In the genomic region with DNA sequence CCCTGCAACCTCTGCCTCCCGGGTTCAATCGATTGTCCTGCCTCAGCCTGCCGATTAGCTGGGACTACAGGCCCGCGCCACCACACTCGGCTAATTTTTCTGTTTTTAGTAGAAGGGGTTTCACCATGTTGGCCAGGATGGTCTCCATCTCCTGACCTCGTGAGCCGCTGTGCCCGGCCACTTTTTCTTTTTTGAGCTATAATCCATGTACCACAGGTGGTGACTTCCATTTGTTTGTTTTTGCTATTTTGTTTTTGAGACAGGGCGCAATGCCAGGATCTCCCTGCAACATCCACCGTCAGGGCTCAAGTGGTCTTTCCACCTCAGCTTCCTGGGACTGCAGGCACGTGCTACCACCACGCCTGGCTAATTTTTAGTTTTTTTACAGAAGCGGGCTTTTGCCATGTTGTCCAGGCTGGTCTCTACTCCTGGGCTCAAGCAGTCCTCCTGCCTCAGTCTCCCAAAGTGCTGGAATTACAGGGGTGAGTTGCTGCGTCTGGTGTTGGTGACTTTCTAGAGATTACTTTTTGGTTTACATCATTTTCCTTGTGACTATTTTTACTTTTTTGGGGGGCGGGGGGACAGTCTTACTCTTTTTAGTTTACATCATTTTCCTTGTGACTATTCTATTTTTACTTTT, we compare ENCODE assay signal across 1 cellular context.
TF ChIP-seq lines count a peak whose summit lies in the region.

No MANE protein-coding gene starts in this region.

TF ChIP-seq in HepG2, 621 proteins besides CTCF, POLR2A, EP300 and RAD21 (continues in another document):
- no peak for TF ChIP-seq CEBPB (IDR thresholded peaks at IDR 0.05; ENCODE audit: borderline replicate concordance, low read depth, low read length)
- TF ChIP-seq, protein P1, sequence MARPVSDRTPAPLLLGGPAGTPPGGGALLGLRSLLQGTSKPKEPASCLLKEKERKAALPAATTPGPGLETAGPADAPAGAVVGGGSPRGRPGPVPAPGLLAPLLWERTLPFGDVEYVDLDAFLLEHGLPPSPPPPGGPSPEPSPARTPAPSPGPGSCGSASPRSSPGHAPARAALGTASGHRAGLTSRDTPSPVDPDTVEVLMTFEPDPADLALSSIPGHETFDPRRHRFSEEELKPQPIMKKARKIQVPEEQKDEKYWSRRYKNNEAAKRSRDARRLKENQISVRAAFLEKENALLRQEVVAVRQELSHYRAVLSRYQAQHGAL (CRISPR knock-in tag; IDR thresholded peaks at IDR 0.05; ENCODE audit: not compliant biosample characterization): no peak
- TF ChIP-seq, protein P2, sequence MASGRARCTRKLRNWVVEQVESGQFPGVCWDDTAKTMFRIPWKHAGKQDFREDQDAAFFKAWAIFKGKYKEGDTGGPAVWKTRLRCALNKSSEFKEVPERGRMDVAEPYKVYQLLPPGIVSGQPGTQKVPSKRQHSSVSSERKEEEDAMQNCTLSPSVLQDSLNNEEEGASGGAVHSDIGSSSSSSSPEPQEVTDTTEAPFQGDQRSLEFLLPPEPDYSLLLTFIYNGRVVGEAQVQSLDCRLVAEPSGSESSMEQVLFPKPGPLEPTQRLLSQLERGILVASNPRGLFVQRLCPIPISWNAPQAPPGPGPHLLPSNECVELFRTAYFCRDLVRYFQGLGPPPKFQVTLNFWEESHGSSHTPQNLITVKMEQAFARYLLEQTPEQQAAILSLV (CRISPR knock-in tag; IDR thresholded peaks at IDR 0.05; ENCODE audit: borderline replicate concordance): peak; percentile 73; the same call in 1 of the 2 replicates
- no peak for TF ChIP-seq MTF1 (CRISPR knock-in tag; IDR thresholded peaks at IDR 0.05)
- TF ChIP-seq ZMYM2 (CRISPR knock-in tag; IDR thresholded peaks at IDR 0.05): no peak
- 0 out of 2 replicates have a peak, but pooled peaks have one; percentile 4 for TF ChIP-seq NCOR1 (IDR thresholded peaks at IDR 0.05; ENCODE audit: borderline replicate concordance, low read length)
- TF ChIP-seq ARNT (IDR thresholded peaks at IDR 0.05): no peak
- no peak for TF ChIP-seq ZNF552 (CRISPR knock-in tag; IDR thresholded peaks at IDR 0.05; ENCODE audit: borderline replicate concordance)
- peak; percentile 66; the same call in 1 of the 2 replicates for TF ChIP-seq TGIF2 (CRISPR knock-in tag; IDR thresholded peaks at IDR 0.05)
- no peak for TF ChIP-seq FOXJ3 (CRISPR knock-in tag; IDR thresholded peaks at IDR 0.05; ENCODE audit: borderline replicate concordance)
- TF ChIP-seq, protein P3, sequence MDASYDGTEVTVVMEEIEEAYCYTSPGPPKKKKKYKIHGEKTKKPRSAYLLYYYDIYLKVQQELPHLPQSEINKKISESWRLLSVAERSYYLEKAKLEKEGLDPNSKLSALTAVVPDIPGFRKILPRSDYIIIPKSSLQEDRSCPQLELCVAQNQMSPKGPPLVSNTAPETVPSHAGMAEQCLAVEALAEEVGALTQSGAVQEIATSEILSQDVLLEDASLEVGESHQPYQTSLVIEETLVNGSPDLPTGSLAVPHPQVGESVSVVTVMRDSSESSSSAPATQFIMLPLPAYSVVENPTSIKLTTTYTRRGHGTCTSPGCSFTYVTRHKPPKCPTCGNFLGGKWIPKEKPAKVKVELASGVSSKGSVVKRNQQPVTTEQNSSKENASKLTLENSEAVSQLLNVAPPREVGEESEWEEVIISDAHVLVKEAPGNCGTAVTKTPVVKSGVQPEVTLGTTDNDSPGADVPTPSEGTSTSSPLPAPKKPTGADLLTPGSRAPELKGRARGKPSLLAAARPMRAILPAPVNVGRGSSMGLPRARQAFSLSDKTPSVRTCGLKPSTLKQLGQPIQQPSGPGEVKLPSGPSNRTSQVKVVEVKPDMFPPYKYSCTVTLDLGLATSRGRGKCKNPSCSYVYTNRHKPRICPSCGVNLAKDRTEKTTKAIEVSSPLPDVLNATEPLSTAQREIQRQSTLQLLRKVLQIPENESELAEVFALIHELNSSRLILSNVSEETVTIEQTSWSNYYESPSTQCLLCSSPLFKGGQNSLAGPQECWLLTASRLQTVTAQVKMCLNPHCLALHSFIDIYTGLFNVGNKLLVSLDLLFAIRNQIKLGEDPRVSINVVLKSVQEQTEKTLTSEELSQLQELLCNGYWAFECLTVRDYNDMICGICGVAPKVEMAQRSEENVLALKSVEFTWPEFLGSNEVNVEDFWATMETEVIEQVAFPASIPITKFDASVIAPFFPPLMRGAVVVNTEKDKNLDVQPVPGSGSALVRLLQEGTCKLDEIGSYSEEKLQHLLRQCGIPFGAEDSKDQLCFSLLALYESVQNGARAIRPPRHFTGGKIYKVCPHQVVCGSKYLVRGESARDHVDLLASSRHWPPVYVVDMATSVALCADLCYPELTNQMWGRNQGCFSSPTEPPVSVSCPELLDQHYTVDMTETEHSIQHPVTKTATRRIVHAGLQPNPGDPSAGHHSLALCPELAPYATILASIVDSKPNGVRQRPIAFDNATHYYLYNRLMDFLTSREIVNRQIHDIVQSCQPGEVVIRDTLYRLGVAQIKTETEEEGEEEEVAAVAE (CRISPR knock-in tag; IDR thresholded peaks at IDR 0.05; ENCODE audit: borderline replicate concordance): no peak
- TF ChIP-seq ZSCAN30 (CRISPR knock-in tag; IDR thresholded peaks at IDR 0.05): no peak
- no peak for TF ChIP-seq HOXA7 (CRISPR knock-in tag; IDR thresholded peaks at IDR 0.05)
- no peak for TF ChIP-seq SMARCC2 (IDR thresholded peaks at IDR 0.05)
- TF ChIP-seq, protein P4, sequence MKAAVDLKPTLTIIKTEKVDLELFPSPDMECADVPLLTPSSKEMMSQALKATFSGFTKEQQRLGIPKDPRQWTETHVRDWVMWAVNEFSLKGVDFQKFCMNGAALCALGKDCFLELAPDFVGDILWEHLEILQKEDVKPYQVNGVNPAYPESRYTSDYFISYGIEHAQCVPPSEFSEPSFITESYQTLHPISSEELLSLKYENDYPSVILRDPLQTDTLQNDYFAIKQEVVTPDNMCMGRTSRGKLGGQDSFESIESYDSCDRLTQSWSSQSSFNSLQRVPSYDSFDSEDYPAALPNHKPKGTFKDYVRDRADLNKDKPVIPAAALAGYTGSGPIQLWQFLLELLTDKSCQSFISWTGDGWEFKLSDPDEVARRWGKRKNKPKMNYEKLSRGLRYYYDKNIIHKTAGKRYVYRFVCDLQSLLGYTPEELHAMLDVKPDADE (CRISPR knock-in tag; IDR thresholded peaks at IDR 0.05): no peak
- TF ChIP-seq TAF15 (IDR thresholded peaks at IDR 0.05; ENCODE audit: low read depth, low read length, poor library complexity, severe bottlenecking): no peak
- no peak for TF ChIP-seq ZNF326 (CRISPR knock-in tag; IDR thresholded peaks at IDR 0.05; ENCODE audit: borderline replicate concordance)
- peak; percentile 17; the same call in 1 of the 2 replicates for TF ChIP-seq ZNF598 (CRISPR knock-in tag; IDR thresholded peaks at IDR 0.05; ENCODE audit: borderline replicate concordance)
- no peak for TF ChIP-seq NFE2 (CRISPR knock-in tag; IDR thresholded peaks at IDR 0.05)
- TF ChIP-seq, protein P5, sequence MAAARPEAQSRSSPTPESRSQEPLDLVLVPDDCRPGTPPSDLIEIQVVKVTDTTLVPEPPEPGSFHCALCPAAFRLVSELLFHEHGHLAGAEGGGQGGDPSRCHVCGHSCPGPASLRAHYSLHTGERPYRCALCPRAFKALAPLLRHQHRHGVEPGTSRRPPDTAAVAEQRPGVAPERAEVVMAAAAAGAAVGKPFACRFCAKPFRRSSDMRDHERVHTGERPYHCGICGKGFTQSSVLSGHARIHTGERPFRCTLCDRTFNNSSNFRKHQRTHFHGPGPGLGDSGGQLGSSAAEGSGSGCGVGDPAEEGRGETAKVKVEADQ (CRISPR knock-in tag; IDR thresholded peaks at IDR 0.05; ENCODE audit: borderline replicate concordance): no peak
- no peak for TF ChIP-seq ZNF569 (CRISPR knock-in tag; IDR thresholded peaks at IDR 0.05; ENCODE audit: borderline replicate concordance)
- no peak for TF ChIP-seq ZFAT (CRISPR knock-in tag; conservative IDR thresholded peaks at IDR 0.05)
- no peak for TF ChIP-seq ZNF773 (CRISPR knock-in tag; IDR thresholded peaks at IDR 0.05; ENCODE audit: borderline replicate concordance)
- peak; percentile 55 for TF ChIP-seq AGO2 (optimal IDR thresholded peaks at IDR 0.05; ENCODE audit: low read depth, low read length)
- TF ChIP-seq ZSCAN9 (CRISPR knock-in tag; IDR thresholded peaks at IDR 0.05; ENCODE audit: borderline replicate concordance): no peak
- TF ChIP-seq, protein P6, sequence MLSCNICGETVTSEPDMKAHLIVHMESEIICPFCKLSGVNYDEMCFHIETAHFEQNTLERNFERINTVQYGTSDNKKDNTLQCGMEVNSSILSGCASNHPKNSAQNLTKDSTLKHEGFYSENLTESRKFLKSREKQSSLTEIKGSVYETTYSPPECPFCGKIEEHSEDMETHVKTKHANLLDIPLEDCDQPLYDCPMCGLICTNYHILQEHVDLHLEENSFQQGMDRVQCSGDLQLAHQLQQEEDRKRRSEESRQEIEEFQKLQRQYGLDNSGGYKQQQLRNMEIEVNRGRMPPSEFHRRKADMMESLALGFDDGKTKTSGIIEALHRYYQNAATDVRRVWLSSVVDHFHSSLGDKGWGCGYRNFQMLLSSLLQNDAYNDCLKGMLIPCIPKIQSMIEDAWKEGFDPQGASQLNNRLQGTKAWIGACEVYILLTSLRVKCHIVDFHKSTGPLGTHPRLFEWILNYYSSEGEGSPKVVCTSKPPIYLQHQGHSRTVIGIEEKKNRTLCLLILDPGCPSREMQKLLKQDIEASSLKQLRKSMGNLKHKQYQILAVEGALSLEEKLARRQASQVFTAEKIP (CRISPR knock-in tag; IDR thresholded peaks at IDR 0.05; ENCODE audit: borderline replicate concordance): no peak
- TF ChIP-seq ZNF644 (CRISPR knock-in tag; IDR thresholded peaks at IDR 0.05; ENCODE audit: low read depth): no peak
- TF ChIP-seq, protein P7, sequence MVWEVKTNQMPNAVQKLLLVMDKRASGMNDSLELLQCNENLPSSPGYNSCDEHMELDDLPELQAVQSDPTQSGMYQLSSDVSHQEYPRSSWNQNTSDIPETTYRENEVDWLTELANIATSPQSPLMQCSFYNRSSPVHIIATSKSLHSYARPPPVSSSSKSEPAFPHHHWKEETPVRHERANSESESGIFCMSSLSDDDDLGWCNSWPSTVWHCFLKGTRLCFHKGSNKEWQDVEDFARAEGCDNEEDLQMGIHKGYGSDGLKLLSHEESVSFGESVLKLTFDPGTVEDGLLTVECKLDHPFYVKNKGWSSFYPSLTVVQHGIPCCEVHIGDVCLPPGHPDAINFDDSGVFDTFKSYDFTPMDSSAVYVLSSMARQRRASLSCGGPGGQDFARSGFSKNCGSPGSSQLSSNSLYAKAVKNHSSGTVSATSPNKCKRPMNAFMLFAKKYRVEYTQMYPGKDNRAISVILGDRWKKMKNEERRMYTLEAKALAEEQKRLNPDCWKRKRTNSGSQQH (CRISPR knock-in tag; IDR thresholded peaks at IDR 0.05; ENCODE audit: low read depth): peak; percentile 37; the same call in 1 of the 2 replicates
- TF ChIP-seq, protein P8, sequence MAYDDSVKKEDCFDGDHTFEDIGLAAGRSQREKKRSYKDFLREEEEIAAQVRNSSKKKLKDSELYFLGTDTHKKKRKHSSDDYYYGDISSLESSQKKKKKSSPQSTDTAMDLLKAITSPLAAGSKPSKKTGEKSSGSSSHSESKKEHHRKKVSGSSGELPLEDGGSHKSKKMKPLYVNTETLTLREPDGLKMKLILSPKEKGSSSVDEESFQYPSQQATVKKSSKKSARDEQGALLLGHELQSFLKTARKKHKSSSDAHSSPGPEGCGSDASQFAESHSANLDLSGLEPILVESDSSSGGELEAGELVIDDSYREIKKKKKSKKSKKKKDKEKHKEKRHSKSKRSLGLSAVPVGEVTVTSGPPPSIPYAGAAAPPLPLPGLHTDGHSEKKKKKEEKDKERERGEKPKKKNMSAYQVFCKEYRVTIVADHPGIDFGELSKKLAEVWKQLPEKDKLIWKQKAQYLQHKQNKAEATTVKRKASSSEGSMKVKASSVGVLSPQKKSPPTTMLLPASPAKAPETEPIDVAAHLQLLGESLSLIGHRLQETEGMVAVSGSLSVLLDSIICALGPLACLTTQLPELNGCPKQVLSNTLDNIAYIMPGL (CRISPR knock-in tag; IDR thresholded peaks at IDR 0.05; ENCODE audit: borderline replicate concordance in 1 of 2, low read depth in 1 of 2): 0 out of 4 replicates have a peak, but pooled peaks of 1 of the 2 experiments have one; percentile 35
- peak; percentile 53; the same call in 1 of the 2 replicates for TF ChIP-seq SAP130 (CRISPR knock-in tag; IDR thresholded peaks at IDR 0.05; ENCODE audit: low read depth)
- TF ChIP-seq EED (CRISPR knock-in tag; IDR thresholded peaks at IDR 0.05): no peak
- TF ChIP-seq, protein P9, sequence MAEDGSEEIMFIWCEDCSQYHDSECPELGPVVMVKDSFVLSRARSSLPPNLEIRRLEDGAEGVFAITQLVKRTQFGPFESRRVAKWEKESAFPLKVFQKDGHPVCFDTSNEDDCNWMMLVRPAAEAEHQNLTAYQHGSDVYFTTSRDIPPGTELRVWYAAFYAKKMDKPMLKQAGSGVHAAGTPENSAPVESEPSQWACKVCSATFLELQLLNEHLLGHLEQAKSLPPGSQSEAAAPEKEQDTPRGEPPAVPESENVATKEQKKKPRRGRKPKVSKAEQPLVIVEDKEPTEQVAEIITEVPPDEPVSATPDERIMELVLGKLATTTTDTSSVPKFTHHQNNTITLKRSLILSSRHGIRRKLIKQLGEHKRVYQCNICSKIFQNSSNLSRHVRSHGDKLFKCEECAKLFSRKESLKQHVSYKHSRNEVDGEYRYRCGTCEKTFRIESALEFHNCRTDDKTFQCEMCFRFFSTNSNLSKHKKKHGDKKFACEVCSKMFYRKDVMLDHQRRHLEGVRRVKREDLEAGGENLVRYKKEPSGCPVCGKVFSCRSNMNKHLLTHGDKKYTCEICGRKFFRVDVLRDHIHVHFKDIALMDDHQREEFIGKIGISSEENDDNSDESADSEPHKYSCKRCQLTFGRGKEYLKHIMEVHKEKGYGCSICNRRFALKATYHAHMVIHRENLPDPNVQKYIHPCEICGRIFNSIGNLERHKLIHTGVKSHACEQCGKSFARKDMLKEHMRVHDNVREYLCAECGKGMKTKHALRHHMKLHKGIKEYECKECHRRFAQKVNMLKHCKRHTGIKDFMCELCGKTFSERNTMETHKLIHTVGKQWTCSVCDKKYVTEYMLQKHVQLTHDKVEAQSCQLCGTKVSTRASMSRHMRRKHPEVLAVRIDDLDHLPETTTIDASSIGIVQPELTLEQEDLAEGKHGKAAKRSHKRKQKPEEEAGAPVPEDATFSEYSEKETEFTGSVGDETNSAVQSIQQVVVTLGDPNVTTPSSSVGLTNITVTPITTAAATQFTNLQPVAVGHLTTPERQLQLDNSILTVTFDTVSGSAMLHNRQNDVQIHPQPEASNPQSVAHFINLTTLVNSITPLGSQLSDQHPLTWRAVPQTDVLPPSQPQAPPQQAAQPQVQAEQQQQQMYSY (CRISPR knock-in tag; IDR thresholded peaks at IDR 0.05): 0 out of 2 replicates have a peak, but pooled peaks have one; percentile 28
- TF ChIP-seq ZNF230 (CRISPR knock-in tag; IDR thresholded peaks at IDR 0.05): no peak
- no peak for TF ChIP-seq CBX2 (IDR thresholded peaks at IDR 0.05; ENCODE audit: low read depth, low read length)
- TF ChIP-seq CBX2 (CRISPR knock-in tag; IDR thresholded peaks at IDR 0.05; ENCODE audit: low read depth): no peak
- TF ChIP-seq, protein P10, sequence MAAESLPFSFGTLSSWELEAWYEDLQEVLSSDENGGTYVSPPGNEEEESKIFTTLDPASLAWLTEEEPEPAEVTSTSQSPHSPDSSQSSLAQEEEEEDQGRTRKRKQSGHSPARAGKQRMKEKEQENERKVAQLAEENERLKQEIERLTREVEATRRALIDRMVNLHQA (CRISPR knock-in tag; IDR thresholded peaks at IDR 0.05): no peak
- no peak for TF ChIP-seq ZMYM3 (CRISPR knock-in tag; IDR thresholded peaks at IDR 0.05)
- TF ChIP-seq ZNF614 (CRISPR knock-in tag; IDR thresholded peaks at IDR 0.05; ENCODE audit: borderline replicate concordance): no peak
- peak; percentile 31; the same call in 1 of the 2 replicates for TF ChIP-seq KDM2A (CRISPR knock-in tag; IDR thresholded peaks at IDR 0.05; ENCODE audit: borderline replicate concordance, low read depth)
- no peak for TF ChIP-seq NCOA5 (CRISPR knock-in tag; IDR thresholded peaks at IDR 0.05)
- no peak for TF ChIP-seq LCORL (IDR thresholded peaks at IDR 0.05)
- TF ChIP-seq LCORL (CRISPR knock-in tag; IDR thresholded peaks at IDR 0.05): peak; percentile 7; the same call in 1 of the 2 replicates
- TF ChIP-seq ZNF331 (CRISPR knock-in tag; IDR thresholded peaks at IDR 0.05): no peak
- peak; percentile 31; the same call in 1 of the 2 replicates for TF ChIP-seq ZNF350 (CRISPR knock-in tag; IDR thresholded peaks at IDR 0.05; ENCODE audit: borderline replicate concordance, low read depth)
